Comparison of ENCODE assay signal across 8 cellular contexts in genomic region chr17:49677134-49677932, GRCh38. TPM values are rescaled to one million over a fixed set of nuclear protein-coding genes. Genes with fewer than 3 reads are reported as not detected.
A peak's percentile ranks its signal among the peaks of the same experiment; 100 is the strongest.
DNase-seq lines count a peak whose midpoint lies in the region; ATAC-seq and TF ChIP-seq lines count a peak whose summit lies in the region.

No MANE protein-coding gene starts in this region.

- intact Hi-C loops in esophagus squamous epithelium (cut with DNase I): loop anchor here (10.0 kb wide), 1 partner anchor 63 kb away; no protein-coding TSS in a partner anchor

- peak; percentile 44 for ATAC-seq in GM21515 (IDR thresholded peaks at IDR 0.05; ENCODE audit: unreplicated experiment)

- H3K4me3 ChIP-seq in esophagus squamous epithelium: peak overlapping the region; percentile 59 to 79 (median 78)
- peak overlapping the region; percentile 59 to 62 for H3K4me3 ChIP-seq in muscle layer of duodenum (ENCODE audit: low read depth in 1 of 2, low read length in 2 of 2)

- 0 to 1% methylated on average over 10 to 11 of the region's 34 CpGs for WGBS in esophagus squamous epithelium, 2 donors

- no peaks in the 10 kb centered on the region for H3K9me3 ChIP-seq in esophagus squamous epithelium
- no peaks in the 10 kb centered on the region for H3K9me3 ChIP-seq in muscle layer of duodenum (ENCODE audit: control insufficient read depth in 1 of 2, low read length in 2 of 2)

- no peak for TF ChIP-seq CTCF in esophagus squamous epithelium (IDR thresholded peaks at IDR 0.05)

- H3K27me3 ChIP-seq in esophagus squamous epithelium (no peaks in the 10 kb centered on the region), muscle layer of duodenum (ENCODE audit: low read depth, low read length) (no peaks in the 10 kb centered on the region)

- H3K27ac ChIP-seq in esophagus squamous epithelium: peak overlapping the region; percentile 93 to 99 (median 98)
- H3K27ac ChIP-seq in muscle layer of duodenum (ENCODE audit: low read length): peak overlapping the region; percentile 54

- peaks cover 0 to 12% (median 4%) of the 10 kb centered on the region in 3 donors for H3K36me3 ChIP-seq in esophagus squamous epithelium
- H3K36me3 ChIP-seq in muscle layer of duodenum (ENCODE audit: control insufficient read depth in 1 of 2, insufficient read depth in 2 of 2, low read length in 2 of 2): peaks cover 0 to 3% of the 10 kb centered on the region in 2 donors

- peak; percentile 99 for DNase-seq in COLO829 (ENCODE audit: low spot score)
- DNase-seq in KG1 (lab: John Stamatoyannopoulos, UW): peak; percentile 76
- DNase-seq in activated T-cell treated with anti-CD3 and anti-CD28 coated beads, Interleukin-2, amount 50 U/mL, for 48 hours: peak; percentile 95 to 96
- peak; percentile 71 for DNase-seq in esophagus squamous epithelium (lab: John Stamatoyannopoulos, UW)
- peak; percentile 87 to 92 for DNase-seq in stimulated activated CD8-positive, alpha-beta memory T cell treated with anti-CD3 and anti-CD28 coated beads, Interleukin-7, amount 100 ng/mL, for 1 hour (ENCODE audit: low read depth in 2 of 2)

- peaks cover 0 to 50% (median 30%) of the 10 kb centered on the region in 3 donors for H3K4me1 ChIP-seq in esophagus squamous epithelium
- H3K4me1 ChIP-seq in muscle layer of duodenum (ENCODE audit: control insufficient read depth in 1 of 2, insufficient read depth in 2 of 2, low read length in 2 of 2): peaks cover 15 to 36% of the 10 kb centered on the region in 2 donors

- TF ChIP-seq POLR2A in esophagus squamous epithelium (IDR thresholded peaks at IDR 0.05): peak in 2 of 4 donors; percentile 15 to 26

TF ChIP-seq in PFSK-1, 5 proteins besides CTCF, POLR2A, EP300 and RAD21:
- TF ChIP-seq FOXP2 (optimal IDR thresholded peaks at IDR 0.05; ENCODE audit: borderline replicate concordance, extremely low read depth, extremely low read length, insufficient read depth): no peak
- TF ChIP-seq, protein P1, sequence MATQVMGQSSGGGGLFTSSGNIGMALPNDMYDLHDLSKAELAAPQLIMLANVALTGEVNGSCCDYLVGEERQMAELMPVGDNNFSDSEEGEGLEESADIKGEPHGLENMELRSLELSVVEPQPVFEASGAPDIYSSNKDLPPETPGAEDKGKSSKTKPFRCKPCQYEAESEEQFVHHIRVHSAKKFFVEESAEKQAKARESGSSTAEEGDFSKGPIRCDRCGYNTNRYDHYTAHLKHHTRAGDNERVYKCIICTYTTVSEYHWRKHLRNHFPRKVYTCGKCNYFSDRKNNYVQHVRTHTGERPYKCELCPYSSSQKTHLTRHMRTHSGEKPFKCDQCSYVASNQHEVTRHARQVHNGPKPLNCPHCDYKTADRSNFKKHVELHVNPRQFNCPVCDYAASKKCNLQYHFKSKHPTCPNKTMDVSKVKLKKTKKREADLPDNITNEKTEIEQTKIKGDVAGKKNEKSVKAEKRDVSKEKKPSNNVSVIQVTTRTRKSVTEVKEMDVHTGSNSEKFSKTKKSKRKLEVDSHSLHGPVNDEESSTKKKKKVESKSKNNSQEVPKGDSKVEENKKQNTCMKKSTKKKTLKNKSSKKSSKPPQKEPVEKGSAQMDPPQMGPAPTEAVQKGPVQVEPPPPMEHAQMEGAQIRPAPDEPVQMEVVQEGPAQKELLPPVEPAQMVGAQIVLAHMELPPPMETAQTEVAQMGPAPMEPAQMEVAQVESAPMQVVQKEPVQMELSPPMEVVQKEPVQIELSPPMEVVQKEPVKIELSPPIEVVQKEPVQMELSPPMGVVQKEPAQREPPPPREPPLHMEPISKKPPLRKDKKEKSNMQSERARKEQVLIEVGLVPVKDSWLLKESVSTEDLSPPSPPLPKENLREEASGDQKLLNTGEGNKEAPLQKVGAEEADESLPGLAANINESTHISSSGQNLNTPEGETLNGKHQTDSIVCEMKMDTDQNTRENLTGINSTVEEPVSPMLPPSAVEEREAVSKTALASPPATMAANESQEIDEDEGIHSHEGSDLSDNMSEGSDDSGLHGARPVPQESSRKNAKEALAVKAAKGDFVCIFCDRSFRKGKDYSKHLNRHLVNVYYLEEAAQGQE (IDR thresholded peaks at IDR 0.05; ENCODE audit: insufficient read depth in 1 of 2, low read depth in 2 of 2, low read length in 2 of 2): no peak
- peak; percentile 82 for TF ChIP-seq POLR2AphosphoS5 (IDR thresholded peaks at IDR 0.05; ENCODE audit: low read depth, low read length)
- no peak for TF ChIP-seq SIN3A (IDR thresholded peaks at IDR 0.05; ENCODE audit: borderline replicate concordance, insufficient read depth, low read length)
- TF ChIP-seq TAF1 (IDR thresholded peaks at IDR 0.05; ENCODE audit: borderline replicate concordance, insufficient read depth, low read length): peak; percentile 62; the same call in 1 of the 2 replicates
TF ChIP-seq in PFSK-1: peak in this region for 2.

RNA-seq across cellular contexts. Expression of gene SPOP, which starts 0.6 kb away (rescaled TPM):
- 52.6 TPM for polyA plus RNA-seq in PFSK-1 (2012; ENCODE audit: insufficient read length, low read depth)
- total RNA-seq in esophagus squamous epithelium: 10 to 100 TPM; 18.1 to 67.5 (median 36.5) TPM

RNA-seq across cellular contexts. Expression of gene SLC35B1, which starts 30.4 kb away (rescaled TPM):
- polyA plus RNA-seq in PFSK-1 (2012; ENCODE audit: insufficient read length, low read depth): 108 TPM
- total RNA-seq in esophagus squamous epithelium: 10 to 100 TPM; 32.4 to 68.5 (median 36.2) TPM

Comparison
In these comparisons a context has a peak if more than half of its experiments do, and no peak if none do; other contexts are left out.
1. Peak in every context shown above with its lines: DNase-seq, ATAC-seq, H3K4me3 ChIP-seq and H3K27ac ChIP-seq.